15 cellular contexts compared by ENCODE assay signal in the genomic region with DNA sequence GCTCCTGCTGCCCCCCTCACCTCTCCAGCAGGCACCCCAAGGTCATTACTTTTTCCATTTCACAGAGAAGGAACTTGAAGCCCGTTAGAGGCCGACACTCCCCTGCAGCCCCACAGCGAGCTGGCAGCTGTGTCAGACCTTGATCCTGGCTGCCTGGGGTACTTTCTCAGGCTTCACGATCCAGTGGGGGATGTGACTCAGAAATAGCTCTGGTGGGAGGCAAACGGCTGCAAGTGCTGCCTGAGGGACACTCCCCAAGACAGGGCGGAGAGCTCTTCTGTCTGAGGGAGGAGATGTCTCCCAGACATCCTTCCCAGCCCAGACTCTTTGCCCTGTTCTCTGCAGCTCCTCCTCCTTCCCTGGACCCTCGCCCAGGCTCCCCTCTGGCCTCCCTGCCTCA. TPM values are rescaled to one million over a fixed set of nuclear protein-coding genes. Genes with fewer than 3 reads are reported as not detected.
DNase-seq lines count a peak whose midpoint lies in the region; ATAC-seq, FAIRE-seq and TF ChIP-seq lines count a peak whose summit lies in the region.
"Had no signal": no experiment of that assay in that cellular context is flagged by ENCODE, and none has a peak within 500 bp of the region (broad histone marks: within the 10 kb centered on the region; RNA-seq: fewer than 3 reads in every experiment).

No MANE protein-coding gene starts in this region.

- H3K18ac ChIP-seq in H1 (ENCODE audit: extremely low read depth, low read length): no peak overlapping the region
- H3K18ac ChIP-seq in neuronal stem cell (ENCODE audit: low read length): peak overlapping the region; percentile 11

- no peaks in the 10 kb centered on the region for H3K79me1 ChIP-seq in H1 (ENCODE audit: low read depth, low read length)
- H3K79me1 ChIP-seq in neuronal stem cell (ENCODE audit: low read depth, low read length): no peaks in the 10 kb centered on the region

- H2BK12ac ChIP-seq in H1 (ENCODE audit: low read depth, low read length) (no peak overlapping the region), neuronal stem cell (ENCODE audit: low read length) (peak overlapping the region; percentile 41)

- WGBS in H1 (ENCODE audit: extremely low coverage in 1 of 2, insufficient coverage in 1 of 2, insufficient read length in 1 of 2, insufficient replicate concordance in 2 of 2, low coverage in 1 of 2, low lambda C conversion rate in 2 of 2, missing lambda C conversion rate in 1 of 2), 2 experiments: 65% methylated on average over 7 of the region's 7 CpGs; no CpG with 5 or more reads in 1 of the 2 experiments
- no CpG with 5 or more reads among the region's 7 CpGs for WGBS in neuronal stem cell (ENCODE audit: extremely low coverage in 2 of 2, insufficient read length in 2 of 2, insufficient replicate concordance in 1 of 2), 2 donors

- H2BK20ac ChIP-seq in H1 (ENCODE audit: low read length): no peak overlapping the region

- H3K14ac ChIP-seq in H1 (ENCODE audit: insufficient read length) (no peak overlapping the region), neuronal stem cell (ENCODE audit: low read length) (no peak overlapping the region)

- POLR2A ChIA-PET in H1 (lab: Charles Lee; ENCODE audit: partially characterized antibody): interaction anchor here (1.1 to 2.0 kb wide), 5 partner anchors 9 to 269 kb away, joined by 3 to 9 read pairs (median 3); partner anchors contain the start of genes AP2A1 and CPT1C

- ATAC-seq in HG02763 (IDR thresholded peaks at IDR 0.05; ENCODE audit: unreplicated experiment): no peak
- ATAC-seq in HG02588 (IDR thresholded peaks at IDR 0.05; ENCODE audit: unreplicated experiment): no peak

- H3K4me1 ChIP-seq in NT2/D1 (ENCODE audit: insufficient read depth, insufficient read length) (peaks cover 3% of the 10 kb centered on the region), H1 (replicated peaks in 1 of 4; ENCODE audit: control insufficient read depth in 3 of 4, insufficient read depth in 4 of 4, low read length in 3 of 4) (peaks cover 0 to 6% (median 3%) of the 10 kb centered on the region in 4 experiments; a peak in 3 of 7 replicates), neuronal stem cell (ENCODE audit: control insufficient read depth in 2 of 2, insufficient read depth in 1 of 2, low read depth in 1 of 2, low read length in 2 of 2) (peaks cover 0 to under 1% of the 10 kb centered on the region in 2 donors)
- H3K4me1 ChIP-seq: parathyroid adenoma, vagina had no signal

- no peaks in the 10 kb centered on the region for H4K20me1 ChIP-seq in H1 (replicated peaks in 1 of 2; ENCODE audit: control insufficient read depth in 1 of 2, insufficient read depth in 2 of 2, low read length in 2 of 2)

- no peak overlapping the region for H2BK5ac ChIP-seq in H1 (ENCODE audit: low read depth, low read length)
- no peak overlapping the region for H2BK5ac ChIP-seq in neuronal stem cell (ENCODE audit: low read length)

- H3K9me3 ChIP-seq in NT2/D1 (ENCODE audit: insufficient read depth, low read length) (peaks cover 12% of the 10 kb centered on the region), H1 (ENCODE audit: insufficient read depth in 2 of 2, low read depth in 1 of 2, low read length in 1 of 2) (peaks cover 0 to 4% of the 10 kb centered on the region in 2 experiments; a peak in 2 of 4 replicates), neuronal stem cell (replicated peaks in 1 of 2; ENCODE audit: control insufficient read depth in 2 of 2, insufficient read depth in 1 of 2, low read depth in 1 of 2, low read length in 2 of 2) (peaks cover 1 to 5% of the 10 kb centered on the region in 2 donors)

- H3K23me2 ChIP-seq in H1 (ENCODE audit: low read depth, low read length): peaks cover 2% of the 10 kb centered on the region; the same call in 1 of the 2 replicates

- in situ Hi-C loops in GM13977 (cut with MboI; ENCODE audit: low pct_unique_long_range_greater_than_20kb, low sequenced_read_pairs, unreplicated experiment): no loop called here

- no peak overlapping the region for H4K5ac ChIP-seq in H1 (ENCODE audit: insufficient read length, low read depth, low read length)

- H2AK5ac ChIP-seq in H1 (ENCODE audit: low read depth, low read length) (no peak overlapping the region), neuronal stem cell (ENCODE audit: low read depth, low read length) (peak overlapping the region; percentile 2)

- no peak overlapping the region for H3K4me3 ChIP-seq in NT2/D1 (ENCODE audit: insufficient read length, low read depth)
- H3K4me3 ChIP-seq in H1 (ENCODE audit: extremely low read depth in 1 of 4, insufficient read depth in 2 of 4, low read depth in 3 of 4, low read length in 4 of 4): no peak overlapping the region
- H3K4me3 ChIP-seq in neuronal stem cell (ENCODE audit: low read length in 2 of 2): no peak overlapping the region
- H3K4me3 ChIP-seq: SJSA1, vagina had no signal

- no peaks in the 10 kb centered on the region for H3K27me3 ChIP-seq in NT2/D1 (ENCODE audit: insufficient read depth, insufficient read length)
- no peaks in the 10 kb centered on the region for H3K27me3 ChIP-seq in H1 (replicated peaks in 1 of 4; ENCODE audit: control insufficient read depth in 3 of 4, extremely low read depth in 1 of 4, insufficient read depth in 3 of 4, low read length in 3 of 4)
- H3K27me3 ChIP-seq in neuronal stem cell (ENCODE audit: control insufficient read depth in 3 of 3, insufficient read depth in 3 of 3, low read depth in 1 of 3, low read length in 3 of 3): peaks cover 0 to 6% (median 0%) of the 10 kb centered on the region in 3 experiments
- H3K27me3 ChIP-seq: SJSA1, vagina had no signal

- no peak for TF ChIP-seq EP300 in H1 (IDR thresholded peaks at IDR 0.05; ENCODE audit: borderline replicate concordance in 1 of 2, low read depth in 2 of 2, low read length in 2 of 2)

- CTCF ChIA-PET in H1 (lab: Charles Lee; ENCODE audit: partially characterized antibody): interaction anchor here (0.9 to 4.4 kb wide), 7 partner anchors 8 to 53 kb away, joined by 3 to 27 read pairs (median 4); no protein-coding TSS in a partner anchor

- no peak for TF ChIP-seq RAD21 in H1 (IDR thresholded peaks at IDR 0.05 in 1 of 2, conservative IDR thresholded peaks at IDR 0.05 in 1 of 2; ENCODE audit: low read depth in 2 of 2, low read length in 2 of 2)

- TF ChIP-seq POLR2A in H1 (IDR thresholded peaks at IDR 0.05; ENCODE audit: control extremely low read depth in 1 of 2, low read depth in 2 of 2, low read length in 2 of 2): no peak

- peak overlapping the region; percentile 81; the same call in 1 of the 2 replicates for H2BK15ac ChIP-seq in H1 (ENCODE audit: low read length)
- peak overlapping the region; percentile 94 for H2BK15ac ChIP-seq in neuronal stem cell (ENCODE audit: low read length)

- no peak for TF ChIP-seq CTCF in H1 (IDR thresholded peaks at IDR 0.05; ENCODE audit: control extremely low read depth in 1 of 3, insufficient read depth in 1 of 3, low read depth in 1 of 3, low read length in 3 of 3)
- no peak for TF ChIP-seq CTCF in GM13977 (IDR thresholded peaks at IDR 0.05; ENCODE audit: extremely low read depth, insufficient read depth, missing control alignments)

- H3K4ac ChIP-seq in H1 (replicated peaks; ENCODE audit: insufficient read length, low read depth, low read length): no peak overlapping the region
- no peak overlapping the region for H3K4ac ChIP-seq in neuronal stem cell (ENCODE audit: low read length)

- H3K56ac ChIP-seq in H1 (replicated peaks; ENCODE audit: insufficient read length, low read depth, low read length): no peak overlapping the region

- H3K36me3 ChIP-seq in NT2/D1 (ENCODE audit: insufficient read depth, insufficient read length, low read length) (no peaks in the 10 kb centered on the region), H1 (ENCODE audit: control insufficient read depth in 2 of 4, insufficient read depth in 4 of 4, low read length in 3 of 4) (no peaks in the 10 kb centered on the region), neuronal stem cell (replicated peaks in 1 of 2; ENCODE audit: control insufficient read depth in 2 of 2, insufficient read depth in 2 of 2, low read length in 2 of 2) (no peaks in the 10 kb centered on the region)
- H3K36me3 ChIP-seq: SJSA1, vagina had no signal

- no peak overlapping the region for H3K27ac ChIP-seq in H1 (ENCODE audit: low read depth, low read length)
- H3K27ac ChIP-seq in neuronal stem cell (replicated peaks; ENCODE audit: low read length): no peak overlapping the region
- H3K27ac ChIP-seq: parathyroid adenoma, SJSA1, vagina had no signal

- H3K9ac ChIP-seq in NT2/D1 (ENCODE audit: insufficient read length, low read depth): peak overlapping the region; percentile 16
- no peak overlapping the region; a peak in 1 of 7 replicates for H3K9ac ChIP-seq in H1 (replicated peaks in 1 of 4; ENCODE audit: extremely low read depth in 1 of 4, low read depth in 3 of 4, low read length in 3 of 4)
- H3K9ac ChIP-seq in neuronal stem cell (ENCODE audit: low read depth, low read length, poor library complexity): peak overlapping the region; percentile 21
- H3K9ac ChIP-seq: parathyroid adenoma had no signal

- H3K79me2 ChIP-seq in H1 (ENCODE audit: control insufficient read depth in 1 of 2, insufficient read depth in 2 of 2, low read length in 2 of 2): no peaks in the 10 kb centered on the region
- H3K79me2 ChIP-seq: parathyroid adenoma had no signal

- H2BK120ac ChIP-seq in H1 (replicated peaks; ENCODE audit: low read depth, low read length): no peak overlapping the region
- no peak overlapping the region for H2BK120ac ChIP-seq in neuronal stem cell (ENCODE audit: low read depth, low read length)

- peak; percentile 45 for DNase-seq in ELF-1 (ENCODE audit: low read depth, low spot score)
- no peak for DNase-seq in NT2/D1 (ENCODE audit: low read depth, low spot score)
- DNase-seq in H1 (ENCODE audit: low read depth in 1 of 2, low spot score in 2 of 2): no peak
- no peak for DNase-seq in neuronal stem cell (ENCODE audit: low spot score)
- DNase-seq in NCI-H748 treated with DMSO at 0.1 percent for 48 hours (lab: John Stamatoyannopoulos, UW): no peak
- DNase-seq in GM13977 (ENCODE audit: low spot score): no peak
- DNase-seq: activated CD4-positive, alpha-beta T cell treated with anti-CD3 and anti-CD28 coated beads, Interleukin-2, amount 50 U/mL, for 4 hours; activated naive CD8-positive, alpha-beta T cell treated with anti-CD3 and anti-CD28 coated beads, Interleukin-2, amount 10 ng/mL, durations not matched to agents 7 days and 5 days; CD8-positive, alpha-beta memory T cell; NCI-H2171 treated with DMSO at 0.1 percent for 48 hours had no signal

- FAIRE-seq in H1 (lab: Jason Lieb, UNC): no peak

- H3K23ac ChIP-seq in H1 (ENCODE audit: insufficient read length): no peak overlapping the region
- H3K23ac ChIP-seq in neuronal stem cell (ENCODE audit: low read depth, low read length, poor library complexity): no peak overlapping the region

- H4K8ac ChIP-seq in H1 (ENCODE audit: extremely low read depth, insufficient read depth, low read length) (peak overlapping the region; percentile 41; the same call in 1 of the 2 replicates), neuronal stem cell (ENCODE audit: low read depth, low read length) (no peak overlapping the region)

- H3K4me2 ChIP-seq in H1 (ENCODE audit: insufficient read depth in 1 of 2, low read depth in 2 of 2, low read length in 2 of 2) (no peak overlapping the region), neuronal stem cell (ENCODE audit: insufficient read depth, low read length, poor library complexity, severe bottlenecking) (no peak overlapping the region)

- 0 out of 2 replicates have a peak overlapping the region, but pooled peaks have one; percentile 42 for H2AFZ ChIP-seq in H1 (ENCODE audit: low read length)
- peak overlapping the region; percentile 79 for H2AFZ ChIP-seq in neuronal stem cell (ENCODE audit: low read length)
- H2AFZ ChIP-seq: parathyroid adenoma had no signal

- H4K91ac ChIP-seq in H1 (replicated peaks; ENCODE audit: insufficient read length, low read length) (no peak overlapping the region), neuronal stem cell (ENCODE audit: low read depth, low read length, poor library complexity) (no peak overlapping the region)

RNA-seq across cellular contexts. Expression of gene TSKS, which starts 4.8 kb away (rescaled TPM):
- total RNA-seq in H1 (2021; fragmentation: NEBNext Ultra II Directional; extraction: Animal tissue kit (Norgen Biotek cat#: 25700)): not detected in 2 replicates
- 0.21 and 0.24 TPM in 2 replicates for polyA plus RNA-seq in H1 (2011; rRNA removed)
- polyA plus RNA-seq in H1 (2011; cell fraction: cytosol; rRNA removed): 0.39 TPM
- polyA plus RNA-seq in H1 (2011; cell fraction: nucleus; rRNA removed): 0.17 TPM
- polyA plus RNA-seq in H1 (2012, experiment 1 of 2): 0.23 to 0.47 TPM (median 0.25 TPM) in 3 of 4 replicates, not detected in the other
- not detected for polyA plus RNA-seq in H1 (2012, experiment 2 of 2)
- 0.36 TPM for polyA plus RNA-seq in H1 (2013, experiment 1 of 2)
- 0.20 TPM for polyA plus RNA-seq in H1 (2013, experiment 2 of 2)
- polyA minus RNA-seq in H1 (2011; rRNA and poly(A)+ RNA removed): 0.12 TPM in 1 of 2 replicates, not detected in the other
- polyA minus RNA-seq in H1 (2011; cell fraction: cytosol; rRNA and poly(A)+ RNA removed): not detected
- not detected for polyA minus RNA-seq in H1 (2011; cell fraction: nucleus; rRNA and poly(A)+ RNA removed)
- 0.31 TPM for polyA plus RNA-seq in neuronal stem cell (2013, experiment 1 of 2)
- 0.44 TPM for polyA plus RNA-seq in neuronal stem cell (2013, experiment 2 of 2)
- total RNA-seq: SJSA1 had no signal
- polyA plus RNA-seq: CD8-positive, alpha-beta memory T cell had no signal

RNA-seq across cellular contexts. Expression of gene AP2A1, which starts 8.5 kb away (rescaled TPM):
- total RNA-seq in H1 (2021; fragmentation: NEBNext Ultra II Directional; extraction: Animal tissue kit (Norgen Biotek cat#: 25700)): 105 and 109 TPM in 2 replicates
- polyA plus RNA-seq in H1 (2011; rRNA removed): 106 and 157 TPM in 2 replicates
- polyA plus RNA-seq in H1 (2011; cell fraction: cytosol; rRNA removed): 101 TPM
- 148 TPM for polyA plus RNA-seq in H1 (2011; cell fraction: nucleus; rRNA removed)
- 64.9 to 109 TPM (median 104 TPM) in 4 replicates for polyA plus RNA-seq in H1 (2012, experiment 1 of 2)
- polyA plus RNA-seq in H1 (2012, experiment 2 of 2): 114 TPM
- polyA plus RNA-seq in H1 (2013, experiment 1 of 2): 58.6 TPM
- 55.8 TPM for polyA plus RNA-seq in H1 (2013, experiment 2 of 2)
- 103 and 108 TPM in 2 replicates for polyA minus RNA-seq in H1 (2011; rRNA and poly(A)+ RNA removed)
- 101 TPM for polyA minus RNA-seq in H1 (2011; cell fraction: cytosol; rRNA and poly(A)+ RNA removed)
- 76.4 TPM for polyA minus RNA-seq in H1 (2011; cell fraction: nucleus; rRNA and poly(A)+ RNA removed)
- 65.3 TPM for polyA plus RNA-seq in neuronal stem cell (2013, experiment 1 of 2)
- polyA plus RNA-seq in neuronal stem cell (2013, experiment 2 of 2): 66.4 TPM

RNA-seq across cellular contexts. Expression of gene FUZ, which starts 54.8 kb away (rescaled TPM):
- 33.9 and 34.1 TPM in 2 replicates for total RNA-seq in H1 (2021; fragmentation: NEBNext Ultra II Directional; extraction: Animal tissue kit (Norgen Biotek cat#: 25700))
- polyA plus RNA-seq in H1 (2011; rRNA removed): 28.4 and 43.8 TPM in 2 replicates
- polyA plus RNA-seq in H1 (2011; cell fraction: cytosol; rRNA removed): 43.8 TPM
- 52.1 TPM for polyA plus RNA-seq in H1 (2011; cell fraction: nucleus; rRNA removed)
- polyA plus RNA-seq in H1 (2012, experiment 1 of 2): 32.0 to 45.8 TPM (median 39.3 TPM) in 4 replicates
- 54.2 TPM for polyA plus RNA-seq in H1 (2012, experiment 2 of 2)
- polyA plus RNA-seq in H1 (2013, experiment 1 of 2): 17.6 TPM
- 17.2 TPM for polyA plus RNA-seq in H1 (2013, experiment 2 of 2)
- polyA minus RNA-seq in H1 (2011; rRNA and poly(A)+ RNA removed): 13.3 and 17.7 TPM in 2 replicates
- polyA minus RNA-seq in H1 (2011; cell fraction: cytosol; rRNA and poly(A)+ RNA removed): 18.9 TPM
- 19.4 TPM for polyA minus RNA-seq in H1 (2011; cell fraction: nucleus; rRNA and poly(A)+ RNA removed)
- 24.3 TPM for polyA plus RNA-seq in neuronal stem cell (2013, experiment 1 of 2)
- 23.9 TPM for polyA plus RNA-seq in neuronal stem cell (2013, experiment 2 of 2)

RNA-seq across cellular contexts. Expression of gene MED25, which starts 59.8 kb away (rescaled TPM):
- 71.4 and 73.9 TPM in 2 replicates for total RNA-seq in H1 (2021; fragmentation: NEBNext Ultra II Directional; extraction: Animal tissue kit (Norgen Biotek cat#: 25700))
- polyA plus RNA-seq in H1 (2011; rRNA removed): 21.6 and 40.4 TPM in 2 replicates
- 21.8 TPM for polyA plus RNA-seq in H1 (2011; cell fraction: cytosol; rRNA removed)
- polyA plus RNA-seq in H1 (2011; cell fraction: nucleus; rRNA removed): 81.4 TPM
- 52.6 to 80.3 TPM (median 65.6 TPM) in 4 replicates for polyA plus RNA-seq in H1 (2012, experiment 1 of 2)
- polyA plus RNA-seq in H1 (2012, experiment 2 of 2): 50.2 TPM
- 42.3 TPM for polyA plus RNA-seq in H1 (2013, experiment 1 of 2)
- polyA plus RNA-seq in H1 (2013, experiment 2 of 2): 40.4 TPM
- polyA minus RNA-seq in H1 (2011; rRNA and poly(A)+ RNA removed): 28.0 and 50.4 TPM in 2 replicates
- polyA minus RNA-seq in H1 (2011; cell fraction: cytosol; rRNA and poly(A)+ RNA removed): 34.3 TPM
- 41.3 TPM for polyA minus RNA-seq in H1 (2011; cell fraction: nucleus; rRNA and poly(A)+ RNA removed)
- 63.1 TPM for polyA plus RNA-seq in neuronal stem cell (2013, experiment 1 of 2)
- 64.7 TPM for polyA plus RNA-seq in neuronal stem cell (2013, experiment 2 of 2)

Comparison
In these comparisons a context has a peak if more than half of its experiments do, and no peak if none do; other contexts are left out.
1. H3K9ac ChIP-seq: peak in NT2/D1 (single experiment) and neuronal stem cell (single experiment); none in H1 (0 of 4).